ENCODE assay signal across 16 cellular contexts in the genomic region with DNA sequence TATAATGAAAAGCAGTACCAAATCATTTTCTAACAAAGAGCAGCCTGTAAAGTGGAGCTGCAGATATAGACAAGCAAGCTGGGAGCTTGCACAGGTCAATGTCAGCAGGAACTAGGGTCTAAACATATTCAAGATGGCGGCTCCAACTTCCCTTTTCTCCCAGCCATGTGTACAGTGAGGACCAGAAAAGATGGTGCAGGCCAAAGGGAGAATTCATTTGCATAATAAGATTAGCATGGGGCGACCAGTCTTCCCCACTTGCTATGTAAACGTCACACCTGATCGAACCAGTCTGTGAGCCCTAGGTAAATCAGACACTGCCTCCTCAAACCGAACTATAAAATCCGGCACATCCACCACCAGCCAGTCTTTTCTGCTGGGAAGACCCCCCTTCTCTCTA. TPM values are rescaled to one million over a fixed set of nuclear protein-coding genes. Genes with fewer than 3 reads are reported as not detected.
DNase-seq lines count a peak whose midpoint lies in the region; ATAC-seq, FAIRE-seq and TF ChIP-seq lines count a peak whose summit lies in the region.
"Had no signal": no experiment of that assay in that cellular context is flagged by ENCODE, and none has a peak within 500 bp of the region (broad histone marks: within the 10 kb centered on the region; RNA-seq: fewer than 3 reads in every experiment).

No MANE protein-coding gene starts in this region.

- no peak for TF ChIP-seq CTCF in upper lobe of left lung (IDR thresholded peaks at IDR 0.05)
- no peak for TF ChIP-seq CTCF in testis (IDR thresholded peaks at IDR 0.05)

- H3K27me3 Mint-ChIP-seq in activated T-helper 1 cell treated with anti-CD3 and anti-CD28 coated beads, Interleukin-12 subunit alpha, Interleukin-12 subunit beta, Interleukin-2, Interleukin-4 antibody, amounts not matched to agents 30 ng/mL and 10 ng/mL and 1 ng/mL, durations not matched to agents 14 hours and 24 hours and 36 hours (ENCODE audit: insufficient read depth): peaks cover 31% of the 10 kb centered on the region

- H3K4me3 ChIP-seq in upper lobe of left lung: no peak overlapping the region
- no peak overlapping the region for H3K4me3 ChIP-seq in testis
- H3K4me3 ChIP-seq: GM23338, MG63, SJCRH30 had no signal

- H3K4me3 Mint-ChIP-seq in activated T-helper 1 cell treated with anti-CD3 and anti-CD28 coated beads, Interleukin-12 subunit alpha, Interleukin-12 subunit beta, Interleukin-2, Interleukin-4 antibody, amounts not matched to agents 30 ng/mL and 10 ng/mL and 1 ng/mL, durations not matched to agents 14 hours and 24 hours and 36 hours: no peak overlapping the region
- H3K4me3 Mint-ChIP-seq: CD8-positive, alpha-beta memory T cell; GM23338 had no signal

- intact Hi-C loops in activated T-helper 1 cell treated with anti-CD3 and anti-CD28 coated beads, Interleukin-12 subunit alpha, Interleukin-12 subunit beta, Interleukin-2, Interleukin-4 antibody, amounts not matched to agents 30 ng/mL and 10 ng/mL and 1 ng/mL, durations not matched to agents 14 hours and 24 hours and 36 hours (cut with micrococcal nuclease): no loop called here
- intact Hi-C loops in testis (cut with DNase I; ENCODE audit: low total_unique reads): no loop called here

- H3K9me3 Mint-ChIP-seq in activated T-helper 1 cell treated with anti-CD3 and anti-CD28 coated beads, Interleukin-12 subunit alpha, Interleukin-12 subunit beta, Interleukin-2, Interleukin-4 antibody, amounts not matched to agents 30 ng/mL and 10 ng/mL and 1 ng/mL, durations not matched to agents 14 hours and 24 hours and 36 hours: no peaks in the 10 kb centered on the region
- H3K9me3 Mint-ChIP-seq: GM23338 had no signal

- H3K4me1 ChIP-seq in upper lobe of left lung (peaks cover 4 to 12% (median 7%) of the 10 kb centered on the region in 4 donors), testis (peaks cover 5% of the 10 kb centered on the region)
- H3K4me1 ChIP-seq: SJCRH30 had no signal

- H3K9me3 ChIP-seq in upper lobe of left lung (no peaks in the 10 kb centered on the region), testis (no peaks in the 10 kb centered on the region)
- H3K9me3 ChIP-seq: MG63, SJCRH30 had no signal

- DNase-seq in COLO668 (lab: John Stamatoyannopoulos, UW; ENCODE audit: unreplicated experiment) (peak; percentile 53), GM12891 (ENCODE audit: insufficient read length, low spot score) (no peak), NCI-H526 treated with DMSO at 0.1 percent for 48 hours (lab: John Stamatoyannopoulos, UW) (peak; percentile 76), epithelial cell of prostate (ENCODE audit: low read depth, low spot score) (no peak), upper lobe of left lung (no peak), testis (no peak)
- no peak for DNase-seq in activated T-helper 1 cell treated with anti-CD3 and anti-CD28 coated beads, Interleukin-12 subunit alpha, Interleukin-12 subunit beta, Interleukin-2, Interleukin-4 antibody, amounts not matched to agents 30 ng/mL and 10 ng/mL and 1 ng/mL, durations not matched to agents 14 hours and 24 hours and 36 hours (ENCODE audit: low spot score)
- DNase-seq: CD8-positive, alpha-beta memory T cell; KBM-7; NCI-H187 treated with DMSO at 0.1 percent for 48 hours; SJCRH30 had no signal

- no peak overlapping the region for H3K27ac Mint-ChIP-seq in activated T-helper 1 cell treated with anti-CD3 and anti-CD28 coated beads, Interleukin-12 subunit alpha, Interleukin-12 subunit beta, Interleukin-2, Interleukin-4 antibody, amounts not matched to agents 30 ng/mL and 10 ng/mL and 1 ng/mL, durations not matched to agents 14 hours and 24 hours and 36 hours
- H3K27ac Mint-ChIP-seq: CD8-positive, alpha-beta memory T cell; GM23338 had no signal

- no peak for FAIRE-seq in GM12891 (lab: Jason Lieb, UNC)
- FAIRE-seq: GM19239 had no signal

- no peak for ATAC-seq in upper lobe of left lung (ENCODE audit: low FRiP score in 2 of 2)
- ATAC-seq: GM23338 had no signal

- H3K36me3 ChIP-seq in upper lobe of left lung (no peaks in the 10 kb centered on the region), testis (ENCODE audit: low read depth, missing control alignments) (no peaks in the 10 kb centered on the region)
- H3K36me3 ChIP-seq: MG63, SJCRH30 had no signal

- no peak for TF ChIP-seq EP300 in upper lobe of left lung (IDR thresholded peaks at IDR 0.05)

- H3K27ac ChIP-seq in epithelial cell of prostate (peak overlapping the region; percentile 20), upper lobe of left lung (no peak overlapping the region), testis (no peak overlapping the region)
- H3K27ac ChIP-seq: RWPE1, SJCRH30 had no signal

- no peaks in the 10 kb centered on the region for H3K36me3 Mint-ChIP-seq in activated T-helper 1 cell treated with anti-CD3 and anti-CD28 coated beads, Interleukin-12 subunit alpha, Interleukin-12 subunit beta, Interleukin-2, Interleukin-4 antibody, amounts not matched to agents 30 ng/mL and 10 ng/mL and 1 ng/mL, durations not matched to agents 14 hours and 24 hours and 36 hours (ENCODE audit: low read depth)
- H3K36me3 Mint-ChIP-seq: CD8-positive, alpha-beta memory T cell had no signal

- H3K4me1 Mint-ChIP-seq in activated T-helper 1 cell treated with anti-CD3 and anti-CD28 coated beads, Interleukin-12 subunit alpha, Interleukin-12 subunit beta, Interleukin-2, Interleukin-4 antibody, amounts not matched to agents 30 ng/mL and 10 ng/mL and 1 ng/mL, durations not matched to agents 14 hours and 24 hours and 36 hours (ENCODE audit: low read depth): no peaks in the 10 kb centered on the region

- no peak for TF ChIP-seq POLR2A in GM12891 (IDR thresholded peaks at IDR 0.05; ENCODE audit: low read depth, low read length)
- TF ChIP-seq POLR2A in upper lobe of left lung (IDR thresholded peaks at IDR 0.05): no peak
- no peak for TF ChIP-seq POLR2A in testis (IDR thresholded peaks at IDR 0.05)

- 89 to 90% methylated on average over 6 of the region's 6 CpGs for WGBS in upper lobe of left lung, 2 donors
- 74 to 85% methylated on average over 6 of the region's 6 CpGs for WGBS in testis, 2 donors

- H3K27me3 ChIP-seq in upper lobe of left lung: peaks cover 0 to 5% (median 0%) of the 10 kb centered on the region in 4 donors
- H3K27me3 ChIP-seq in testis: no peaks in the 10 kb centered on the region
- H3K27me3 ChIP-seq: MG63, SJCRH30 had no signal

TF ChIP-seq in GM12891, 5 proteins besides CTCF, POLR2A, EP300 and RAD21:
- peak; percentile 8; the same call in 1 of the 2 replicates for TF ChIP-seq SPI1 (IDR thresholded peaks at IDR 0.05; ENCODE audit: low read depth, low read length)
- no peak for TF ChIP-seq POU2F2 (IDR thresholded peaks at IDR 0.05; ENCODE audit: low read depth, low read length)
- no peak for TF ChIP-seq TAF1 (IDR thresholded peaks at IDR 0.05; ENCODE audit: low read depth, low read length)
TF ChIP-seq in GM12891: peak in this region for 1.

RNA-seq across cellular contexts. Expression of gene RAPGEF5, which starts 4.4 kb away (rescaled TPM):
- 1.8 TPM for polyA plus RNA-seq in GM12891 (2012; ENCODE audit: low read depth, missing spikeins)
- total RNA-seq in activated T-helper 1 cell treated with anti-CD3 and anti-CD28 coated beads, Interleukin-12 subunit alpha, Interleukin-12 subunit beta, Interleukin-2, Interleukin-4 antibody, amounts not matched to agents 30 ng/mL and 10 ng/mL and 1 ng/mL, durations not matched to agents 14 hours and 24 hours and 36 hours: 0.59 and 0.70 TPM in 2 replicates
- total RNA-seq in upper lobe of left lung (100 to 1,000 TPM in 4 of 6 donors, 10 to 100 TPM in 2; 68.1 to 206 (median 101) TPM), testis (10 to 100 TPM; 63.8 to 67.5 TPM)
- 16.8 TPM for polyA plus RNA-seq in testis (ENCODE audit: insufficient read depth, low read depth, low replicate concordance)
- polyA plus RNA-seq: BJ had no signal

Comparison
In these comparisons a context has a peak if more than half of its experiments do, and no peak if none do; other contexts are left out.
1. DNase-seq: peak in COLO668 (single experiment) and NCI-H526 treated with DMSO at 0.1 percent for 48 hours (single experiment); none in GM12891 (single experiment), epithelial cell of prostate (single experiment), activated T-helper 1 cell treated with anti-CD3 and anti-CD28 coated beads, Interleukin-12 subunit alpha, Interleukin-12 subunit beta, Interleukin-2, Interleukin-4 antibody, amounts not matched to agents 30 ng/mL and 10 ng/mL and 1 ng/mL, durations not matched to agents 14 hours and 24 hours and 36 hours (single experiment), upper lobe of left lung (0 of 2) and testis (single experiment).
2. RNA of gene RAPGEF5, which starts 4.4 kb away (total RNA-seq): 68.1 to 206 TPM in upper lobe of left lung and 63.8 to 67.5 TPM in testis; 0.59 to 0.70 TPM in activated T-helper 1 cell treated with anti-CD3 and anti-CD28 coated beads, Interleukin-12 subunit alpha, Interleukin-12 subunit beta, Interleukin-2, Interleukin-4 antibody, amounts not matched to agents 30 ng/mL and 10 ng/mL and 1 ng/mL, durations not matched to agents 14 hours and 24 hours and 36 hours; every median in the first group is over 10 times any median in the second.